In the genomic region with DNA sequence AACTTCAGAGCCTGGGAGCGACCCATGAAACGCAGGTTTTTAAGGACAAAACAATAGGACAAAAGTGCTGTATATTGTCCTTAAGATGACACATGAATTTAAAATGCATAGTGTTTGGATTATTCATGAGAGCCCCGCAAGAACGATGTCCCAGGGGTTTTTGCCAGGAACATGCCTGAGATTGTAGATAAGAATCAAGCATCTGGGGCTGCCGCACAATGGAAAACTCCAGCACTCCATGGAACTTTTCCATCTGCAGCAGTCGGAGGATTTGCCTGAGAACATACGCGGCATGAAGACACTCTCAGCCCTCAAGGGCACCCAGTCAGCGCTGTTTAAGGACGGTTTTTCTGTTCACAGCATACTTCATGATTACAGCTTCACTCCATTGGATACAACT, we compare ENCODE assay signal across 13 cellular contexts. TPM values are rescaled to one million over a fixed set of nuclear protein-coding genes. Genes with fewer than 3 reads are reported as not detected.
DNase-seq lines count a peak whose midpoint lies in the region; ATAC-seq, FAIRE-seq and TF ChIP-seq lines count a peak whose summit lies in the region.
"Had no signal": no experiment of that assay in that cellular context is flagged by ENCODE, and none has a peak within 500 bp of the region (broad histone marks: within the 10 kb centered on the region; RNA-seq: fewer than 3 reads in every experiment).

No MANE protein-coding gene starts in this region.

- no peaks in the 10 kb centered on the region for H3K36me3 ChIP-seq in heart right ventricle
- H3K36me3 ChIP-seq: colonic mucosa had no signal

- 50 to 57% methylated on average over 10 of the region's 10 CpGs for WGBS in heart right ventricle, 2 donors

- no peaks in the 10 kb centered on the region for H3K27me3 ChIP-seq in heart right ventricle
- H3K27me3 ChIP-seq: colonic mucosa had no signal

- TF ChIP-seq POLR2A in GM12892 (IDR thresholded peaks at IDR 0.05; ENCODE audit: low read depth, low read length), result no peak

- TF ChIP-seq CTCF in heart right ventricle (IDR thresholded peaks at IDR 0.05), result no peak

- no peaks in the 10 kb centered on the region for H3K9me3 ChIP-seq in heart right ventricle
- H3K9me3 ChIP-seq: colonic mucosa had no signal

- peak overlapping the region in 8 of 10 donors; percentile 41 to 81 (median 60) for H3K27ac ChIP-seq in heart right ventricle
- H3K27ac ChIP-seq: colonic mucosa had no signal

- no peak for FAIRE-seq in GM12892 (lab: Jason Lieb, UNC)

- DNase-seq in heart right ventricle (peak in 1 of 2 donors; percentile 31), Right ventricle myocardium superior (no peak), dermis blood vessel endothelial cell (peak; percentile 96), lung microvascular endothelial cell (ENCODE audit: low read depth in 2 of 2) (peak; percentile 70 to 92), glomerular visceral epithelial cell (ENCODE audit: extremely low spot score) (no peak), GM12892 (ENCODE audit: insufficient read length) (no peak)
- DNase-seq in stimulated activated CD8-positive, alpha-beta memory T cell treated with anti-CD3 and anti-CD28 coated beads, Interleukin-4, amount 100 ng/mL, for 48 hours, result no peak
- DNase-seq: activated CD4-positive, alpha-beta memory T cell treated with anti-CD3 and anti-CD28 coated beads for 36 hours; activated effector memory CD4-positive, alpha-beta T cell treated with anti-CD3 and anti-CD28 coated beads, Interleukin-2, amount 50 U/mL, for 16 hours; colonic mucosa; T-helper 2 cell had no signal

- intact Hi-C loops in heart right ventricle (cut with DNase I) (loop anchor here in 7 of 10 donors (5.0 to 10.0 kb wide), 9 partner anchors 119 to 634 kb away; a partner anchor contains a TSS), Right ventricle myocardium superior (cut with DNase I) (loop anchor here (10.0 kb wide), 1 partner anchor 211 kb away; no protein-coding TSS in a partner anchor)

- ATAC-seq in heart right ventricle (peak in 5 of 8 donors; percentile 32 to 43 (median 39)), Right ventricle myocardium superior (ENCODE audit: poor library complexity) (no peak), GM21723 (IDR thresholded peaks at IDR 0.05; ENCODE audit: unreplicated experiment) (no peak)

- H3K4me3 ChIP-seq in heart right ventricle, result peak overlapping the region in 6 of 10 donors; percentile 11 to 31 (median 20)
- H3K4me3 ChIP-seq: colonic mucosa had no signal

- peaks cover 0 to 70% (median 28%) of the 10 kb centered on the region in 9 donors for H3K4me1 ChIP-seq in heart right ventricle

RNA-seq across cellular contexts. Expression of a gene that starts 5.3 kb away (rescaled TPM):
- total RNA-seq in heart right ventricle, result 10 to 100 TPM; 10.7 to 30.5 (median 16.5) TPM
- polyA plus RNA-seq in heart right ventricle, result 10 to 100 TPM in 1 of 2 donors, 1 to 10 TPM in 1; 9.5 to 10.2 TPM
- 17.8 TPM for total RNA-seq in Right ventricle myocardium superior
- total RNA-seq in dermis blood vessel endothelial cell, result 88.8 and 98.8 TPM in 2 replicates
- 39.7 and 50.8 TPM in 2 replicates for total RNA-seq in lung microvascular endothelial cell
- not detected for polyA plus RNA-seq in GM12892 (2012; ENCODE audit: missing spikeins)
- total RNA-seq: activated CD4-positive, alpha-beta memory T cell treated with anti-CD3 and anti-CD28 coated beads for 36 hours had no signal
- polyA plus RNA-seq: AG04450 had no signal

Comparison
In these comparisons a context has a peak if more than half of its experiments do, and no peak if none do; other contexts are left out.
1. ATAC-seq: peak in heart right ventricle (5 of 8); none in Right ventricle myocardium superior (single experiment) and GM21723 (single experiment).
2. DNase-seq: peak in dermis blood vessel endothelial cell (single experiment) and lung microvascular endothelial cell (2 of 2); none in Right ventricle myocardium superior (single experiment), glomerular visceral epithelial cell (single experiment), stimulated activated CD8-positive, alpha-beta memory T cell treated with anti-CD3 and anti-CD28 coated beads, Interleukin-4, amount 100 ng/mL, for 48 hours (single experiment) and GM12892 (single experiment).